8 cellular contexts compared by ENCODE assay signal in the genomic region with DNA sequence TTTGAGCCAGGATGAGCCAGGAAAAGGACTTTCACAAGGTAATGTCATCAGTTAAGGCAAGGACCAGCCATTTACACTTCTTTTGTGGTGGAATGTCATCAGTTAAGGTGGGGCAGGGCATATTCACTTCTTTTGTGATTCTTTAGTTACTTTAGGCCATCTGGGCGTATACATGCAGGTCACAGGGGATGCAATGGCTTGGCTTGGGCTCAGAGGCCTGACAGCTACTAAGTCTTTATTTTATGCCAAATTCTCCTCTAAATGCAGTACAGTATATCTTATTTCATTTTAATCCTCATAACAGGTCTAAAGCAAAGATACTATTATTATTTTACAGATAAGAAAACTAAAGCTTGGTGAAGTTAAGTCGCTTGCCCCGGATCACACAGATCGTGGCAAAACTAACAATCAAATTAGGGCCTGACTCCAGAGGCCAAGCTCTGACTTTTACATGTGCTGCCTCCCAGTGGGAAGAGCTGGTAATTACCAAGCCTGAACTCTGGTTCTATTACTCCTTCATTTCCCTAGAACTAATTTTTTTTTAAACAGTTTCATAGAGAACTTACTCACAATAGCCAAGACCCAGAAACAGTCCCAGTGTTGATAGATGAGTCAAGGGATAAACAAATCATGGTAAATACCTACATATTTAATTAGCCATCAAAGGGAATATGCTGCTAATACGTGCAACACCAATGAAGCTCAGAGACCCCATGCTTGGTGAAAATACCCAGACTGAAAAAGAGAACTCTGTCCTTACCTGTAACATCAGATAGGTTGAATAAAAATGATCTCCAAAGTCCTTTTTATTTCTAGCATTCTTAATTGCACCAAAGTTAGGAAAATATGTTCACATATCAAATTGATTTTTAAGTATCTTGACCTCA. TPM values are rescaled to one million over a fixed set of nuclear protein-coding genes. Genes with fewer than 3 reads are reported as not detected.
DNase-seq lines count a peak whose midpoint lies in the region; ATAC-seq and TF ChIP-seq lines count a peak whose summit lies in the region.

No MANE protein-coding gene starts in this region.

- POLR2A ChIA-PET in activated CD4-positive, alpha-beta memory T cell treated with anti-CD3 and anti-CD28 coated beads, Interleukin-2, amount 10 ng/mL, durations not matched to agents 7 days and 5 days (lab: Charles Lee), result no interaction called here

- no peak overlapping the region for H3K4me3 Mint-ChIP-seq in activated CD4-positive, alpha-beta memory T cell treated with anti-CD3 and anti-CD28 coated beads, Interleukin-2, amount 10 ng/mL, durations not matched to agents 7 days and 5 days

- peak; percentile 13 for DNase-seq in AG09309 (ENCODE audit: low read depth)
- DNase-seq in NCI-H446 treated with DMSO at 0.1 percent for 48 hours (lab: John Stamatoyannopoulos, UW), result peak; percentile 11
- DNase-seq in activated CD4-positive, alpha-beta memory T cell treated with anti-CD3 and anti-CD28 coated beads, Interleukin-2, amount 10 ng/mL, durations not matched to agents 7 days and 5 days, result peak; percentile 48
- peak; percentile 57 for DNase-seq in fibroblast of gingiva (ENCODE audit: low read depth)
- DNase-seq in ureter (ENCODE audit: low spot score), result no peak

- CTCF ChIA-PET in activated CD4-positive, alpha-beta memory T cell treated with anti-CD3 and anti-CD28 coated beads, Interleukin-2, amount 10 ng/mL, durations not matched to agents 7 days and 5 days (lab: Charles Lee), result interaction anchor here (0.7 to 2.4 kb wide), 7 partner anchors 10 to 936 kb away, joined by 3 to 7 read pairs (median 4); no protein-coding TSS in a partner anchor

- no peak for TF ChIP-seq EP300 in neural cell (conservative IDR thresholded peaks at IDR 0.05; ENCODE audit: poor library complexity, severe bottlenecking)

- peak; percentile 71 for TF ChIP-seq RAD21 in neural cell (conservative IDR thresholded peaks at IDR 0.05)

- no peaks in the 10 kb centered on the region for H3K4me1 Mint-ChIP-seq in activated CD4-positive, alpha-beta memory T cell treated with anti-CD3 and anti-CD28 coated beads, Interleukin-2, amount 10 ng/mL, durations not matched to agents 7 days and 5 days

- H3K9me3 ChIP-seq in neural cell (ENCODE audit: low read length), result no peaks in the 10 kb centered on the region

- no peaks in the 10 kb centered on the region for H3K79me2 ChIP-seq in neural cell (replicated peaks; ENCODE audit: insufficient read depth, low read length)

- no peaks in the 10 kb centered on the region for H3K9me2 ChIP-seq in neural cell (ENCODE audit: insufficient read depth, low read length)

- ATAC-seq in HG02763 (IDR thresholded peaks at IDR 0.05; ENCODE audit: unreplicated experiment), result peak; percentile 85

- TF ChIP-seq CTCF in AG09309 (IDR thresholded peaks at IDR 0.05; ENCODE audit: control insufficient read depth, insufficient read depth, low read depth, low read length, missing control alignments) (peak; percentile 75), GM12875 (IDR thresholded peaks at IDR 0.05; ENCODE audit: borderline replicate concordance, insufficient read depth, low read depth, low read length) (peak; percentile 68), neural cell (IDR thresholded peaks at IDR 0.05; ENCODE audit: poor library complexity, severe bottlenecking) (peak; percentile 73)

- no peaks in the 10 kb centered on the region for H3K36me3 Mint-ChIP-seq in activated CD4-positive, alpha-beta memory T cell treated with anti-CD3 and anti-CD28 coated beads, Interleukin-2, amount 10 ng/mL, durations not matched to agents 7 days and 5 days (ENCODE audit: low read depth)

- H3F3A ChIP-seq in neural cell (ENCODE audit: insufficient read depth, low read length, poor library complexity, severe bottlenecking), result no peaks in the 10 kb centered on the region

- H3K27me3 Mint-ChIP-seq in activated CD4-positive, alpha-beta memory T cell treated with anti-CD3 and anti-CD28 coated beads, Interleukin-2, amount 10 ng/mL, durations not matched to agents 7 days and 5 days, result peaks cover 3% of the 10 kb centered on the region

- H3K36me3 ChIP-seq in neural cell (ENCODE audit: insufficient read depth, low read length), result no peaks in the 10 kb centered on the region

- no peaks in the 10 kb centered on the region for H3K27me3 ChIP-seq in neural cell (ENCODE audit: insufficient read depth, low read depth, low read length)

- no peak overlapping the region for H3K27ac ChIP-seq in neural cell (ENCODE audit: low read length)

- H3K27ac Mint-ChIP-seq in activated CD4-positive, alpha-beta memory T cell treated with anti-CD3 and anti-CD28 coated beads, Interleukin-2, amount 10 ng/mL, durations not matched to agents 7 days and 5 days, result no peak overlapping the region

- no peaks in the 10 kb centered on the region for H4K20me1 ChIP-seq in neural cell (ENCODE audit: insufficient read depth)

- no peak overlapping the region for H3K4me2 ChIP-seq in neural cell (ENCODE audit: low read length)

- H3K9me3 Mint-ChIP-seq in activated CD4-positive, alpha-beta memory T cell treated with anti-CD3 and anti-CD28 coated beads, Interleukin-2, amount 10 ng/mL, durations not matched to agents 7 days and 5 days, result no peaks in the 10 kb centered on the region

- no peak overlapping the region for H3K9ac ChIP-seq in neural cell (ENCODE audit: low read length)

- no peak overlapping the region for H2AFZ ChIP-seq in neural cell (ENCODE audit: low read depth, low read length)

- H3K4me3 ChIP-seq in AG09309 (ENCODE audit: control insufficient read depth, low read depth, low read length) (no peak overlapping the region), GM12875 (ENCODE audit: low read depth, low read length) (no peak overlapping the region), neural cell (ENCODE audit: low read length) (no peak overlapping the region)

TF ChIP-seq in neural cell, 6 proteins besides CTCF, POLR2A, EP300 and RAD21:
- no peak for TF ChIP-seq POLR2AphosphoS5 (IDR thresholded peaks at IDR 0.05)
- peak; percentile 83 for TF ChIP-seq SMC3 (conservative IDR thresholded peaks at IDR 0.05; ENCODE audit: poor library complexity)
- TF ChIP-seq EZH2 (IDR thresholded peaks at IDR 0.05; ENCODE audit: borderline replicate concordance, insufficient read depth, low read length, poor library complexity, severe bottlenecking), result no peak
- TF ChIP-seq MXI1 (conservative IDR thresholded peaks at IDR 0.05; ENCODE audit: poor library complexity, severe bottlenecking), result no peak

RNA-seq across cellular contexts. Expression of gene C7orf25, which starts 35.4 kb away (rescaled TPM):
- 1 to 10 TPM; 2.4 to 5.3 TPM for total RNA-seq in activated CD4-positive, alpha-beta memory T cell treated with anti-CD3 and anti-CD28 coated beads, Interleukin-2, amount 10 ng/mL, durations not matched to agents 7 days and 5 days
- 3.9 and 5.0 TPM in 2 replicates for polyA plus RNA-seq in neural cell
- 18.7 and 24.0 TPM in 2 replicates for polyA minus RNA-seq in neural cell
- 6.6 TPM for total RNA-seq in ureter

RNA-seq across cellular contexts. Expression of gene PSMA2, which starts 55.5 kb away (rescaled TPM):
- total RNA-seq in activated CD4-positive, alpha-beta memory T cell treated with anti-CD3 and anti-CD28 coated beads, Interleukin-2, amount 10 ng/mL, durations not matched to agents 7 days and 5 days, result 100 to 1,000 TPM; 132 to 133 TPM
- 191 and 225 TPM in 2 replicates for polyA plus RNA-seq in neural cell
- 59.6 and 80.5 TPM in 2 replicates for polyA minus RNA-seq in neural cell
- 46.7 TPM for total RNA-seq in ureter

RNA-seq across cellular contexts. Expression of gene MRPL32, which starts 55.8 kb away (rescaled TPM):
- 10 to 100 TPM; 47.2 to 47.4 TPM for total RNA-seq in activated CD4-positive, alpha-beta memory T cell treated with anti-CD3 and anti-CD28 coated beads, Interleukin-2, amount 10 ng/mL, durations not matched to agents 7 days and 5 days
- polyA plus RNA-seq in neural cell, result 186 and 193 TPM in 2 replicates
- 56.5 and 74.1 TPM in 2 replicates for polyA minus RNA-seq in neural cell
- total RNA-seq in ureter, result 41.5 TPM
